ENCODE assay signal across 1 cellular context in the genomic region with DNA sequence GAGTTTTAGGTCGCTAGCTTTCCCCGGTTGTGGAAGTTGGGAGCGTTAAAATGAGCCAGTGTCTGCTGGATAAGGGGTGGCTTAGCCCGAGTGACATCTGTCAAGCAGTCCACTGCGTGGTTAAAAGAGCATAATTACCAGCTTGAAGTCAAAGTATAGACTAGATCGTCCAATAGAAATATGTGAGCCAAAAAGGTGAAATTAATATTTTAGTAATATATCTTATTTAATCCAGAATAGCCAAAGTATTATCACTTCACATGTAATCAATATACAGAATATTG.
TF ChIP-seq lines count a peak whose summit lies in the region.

No MANE protein-coding gene starts in this region.

TF ChIP-seq in K562, 482 proteins besides CTCF, POLR2A, EP300 and RAD21:
- no peak for TF ChIP-seq ZSCAN29 (IDR thresholded peaks at IDR 0.05)
- 0 out of 2 replicates have a peak, but pooled peaks have one; percentile 41 for TF ChIP-seq PKNOX1 (IDR thresholded peaks at IDR 0.05)
- TF ChIP-seq MAX (CRISPR knock-in tag; IDR thresholded peaks at IDR 0.05), result no peak
- no peak for TF ChIP-seq ZNF583 (CRISPR knock-in tag; IDR thresholded peaks at IDR 0.05)
- TF ChIP-seq RBBP5 (IDR thresholded peaks at IDR 0.05; ENCODE audit: borderline replicate concordance, insufficient read depth, low read length, poor library complexity, severe bottlenecking), result peak; percentile 3
